ENCODE assay signal across 8 cellular contexts in genomic region chr19:7680606-7681335, GRCh38. TPM values are rescaled to one million over a fixed set of nuclear protein-coding genes. Genes with fewer than 3 reads are reported as not detected.
A peak's percentile ranks its signal among the peaks of the same experiment; 100 is the strongest.
DNase-seq lines count a peak whose midpoint lies in the region; ATAC-seq and TF ChIP-seq lines count a peak whose summit lies in the region.

TRAPPC5 (plus strand) TSS chr19:7680833; CDS start chr19:7682254, 1,421 bp downstream.

- no peaks in the 10 kb centered on the region for H3K36me3 ChIP-seq in kidney epithelial cell (ENCODE audit: control insufficient read depth, insufficient read depth, low read length)

- H3K27me3 ChIP-seq in kidney epithelial cell (ENCODE audit: control insufficient read depth, insufficient read depth, low read length) = peaks cover 15% of the 10 kb centered on the region

- peaks cover 51% of the 10 kb centered on the region for H3K4me1 Mint-ChIP-seq in activated CD4-positive, alpha-beta T cell treated with anti-CD3 and anti-CD28 coated beads for 36 hours
- peaks cover 14% of the 10 kb centered on the region for H3K4me1 Mint-ChIP-seq in chondrocyte (ENCODE audit: low read depth)

- intact Hi-C loops in activated CD4-positive, alpha-beta T cell treated with anti-CD3 and anti-CD28 coated beads for 36 hours (cut with DNase I, micrococcal nuclease) = loop anchor here (1.0 to 2.0 kb wide), 16 partner anchors 22 to 582 kb away; partner anchors contain the start of genes MAP2K7 (in 1 of the 2), PET100 (in 1 of the 2), PNPLA6 (in 1 of the 2) and SNAPC2 (in 1 of the 2)

- DNase-seq in NCI-H345 treated with DMSO at 0.1 percent for 48 hours (lab: John Stamatoyannopoulos, UW; ENCODE audit: unreplicated experiment) = peak; percentile 50
- DNase-seq in activated CD4-positive, alpha-beta T cell treated with anti-CD3 and anti-CD28 coated beads for 36 hours = peak; percentile 93
- no peak for DNase-seq in chondrocyte (ENCODE audit: low spot score)
- peak; percentile 41 for DNase-seq in kidney epithelial cell (ENCODE audit: low read depth)
- DNase-seq in stimulated activated CD4-positive, alpha-beta T cell treated with anti-CD3 and anti-CD28 coated beads, Interleukin-15, amount 100 ng/mL, for 1 hour (ENCODE audit: low read depth in 1 of 2, low spot score in 1 of 2) = peak; percentile 81 to 84

- H3K4me3 ChIP-seq in kidney epithelial cell (ENCODE audit: low read depth, low read length) = peak within 1 kb of the TSS; percentile 100

- peak; percentile 65 for ATAC-seq in HG03045 (IDR thresholded peaks at IDR 0.05; ENCODE audit: unreplicated experiment)
- peak; percentile 25 for ATAC-seq in activated CD4-positive, alpha-beta T cell treated with anti-CD3 and anti-CD28 coated beads for 36 hours
- no peak for ATAC-seq in GM18858 (IDR thresholded peaks at IDR 0.05; ENCODE audit: unreplicated experiment)

- CTCF ChIA-PET in activated CD4-positive, alpha-beta T cell treated with anti-CD3 and anti-CD28 coated beads for 36 hours (lab: Charles Lee) = interaction anchor here (0.5 to 1.8 kb wide), 36 partner anchors 10 to 1283 kb away, joined by 3 to 19 read pairs (median 3); partner anchors contain the start of genes ARHGEF18, CD209, PET100 and XAB2

- POLR2A ChIA-PET in activated CD4-positive, alpha-beta T cell treated with anti-CD3 and anti-CD28 coated beads for 36 hours (lab: Charles Lee) = interaction anchor here (0.6 kb wide), 1 partner anchor 297 kb away, joined by 13 read pairs; no protein-coding TSS in a partner anchor

- peaks cover 15% of the 10 kb centered on the region for H3K36me3 Mint-ChIP-seq in activated CD4-positive, alpha-beta T cell treated with anti-CD3 and anti-CD28 coated beads for 36 hours (ENCODE audit: low read depth)
- peaks cover 7% of the 10 kb centered on the region for H3K36me3 Mint-ChIP-seq in chondrocyte (ENCODE audit: low read depth)

- H3K4me3 Mint-ChIP-seq in activated CD4-positive, alpha-beta T cell treated with anti-CD3 and anti-CD28 coated beads for 36 hours = peak within 1 kb of the TSS; percentile 91
- H3K4me3 Mint-ChIP-seq in chondrocyte (ENCODE audit: unreplicated experiment) = peak within 1 kb of the TSS; percentile 88

- no peaks in the 10 kb centered on the region for H3K9me3 Mint-ChIP-seq in activated CD4-positive, alpha-beta T cell treated with anti-CD3 and anti-CD28 coated beads for 36 hours (ENCODE audit: low read depth)
- H3K9me3 Mint-ChIP-seq in chondrocyte (ENCODE audit: low read depth) = no peaks in the 10 kb centered on the region

- peak within 1 kb of the TSS; percentile 91 for H3K27ac Mint-ChIP-seq in activated CD4-positive, alpha-beta T cell treated with anti-CD3 and anti-CD28 coated beads for 36 hours
- H3K27ac Mint-ChIP-seq in chondrocyte (ENCODE audit: unreplicated experiment) = peak within 1 kb of the TSS; percentile 17

- TF ChIP-seq CTCF in GM12873 (IDR thresholded peaks at IDR 0.05; ENCODE audit: insufficient read depth, low read depth, low read length, missing control alignments) (peak; percentile 86), chondrocyte (IDR thresholded peaks at IDR 0.05) (peak; percentile 97), kidney epithelial cell (IDR thresholded peaks at IDR 0.05; ENCODE audit: insufficient read depth, low read length, poor library complexity, severe bottlenecking) (peak; percentile 5)

- H3K27me3 Mint-ChIP-seq in activated CD4-positive, alpha-beta T cell treated with anti-CD3 and anti-CD28 coated beads for 36 hours = peaks cover 18% of the 10 kb centered on the region
- H3K27me3 Mint-ChIP-seq in chondrocyte (ENCODE audit: low read depth) = peaks cover 24% of the 10 kb centered on the region

RNA-seq across cellular contexts. Expression of gene TRAPPC5, which starts in this region (rescaled TPM):
- 10 to 100 TPM; 90.2 to 95.2 TPM for total RNA-seq in activated CD4-positive, alpha-beta T cell treated with anti-CD3 and anti-CD28 coated beads for 36 hours
- total RNA-seq in chondrocyte (94.3 to 107 TPM (median 97.2 TPM) in 3 replicates), kidney epithelial cell (117 and 148 TPM in 2 replicates)

Comparison
In these comparisons a context has a peak if more than half of its experiments do, and no peak if none do; other contexts are left out.
1. CTCF ChIP-seq: peak in every context shown above with its lines; median percentile 97 in chondrocyte; 86 in GM12873; 5 in kidney epithelial cell.